Comparison of ENCODE assay signal across 13 cellular contexts in genomic region chr2:27353762-27354596, GRCh38. TPM values are rescaled to one million over a fixed set of nuclear protein-coding genes. Genes with fewer than 3 reads are reported as not detected.
DNase-seq lines count a peak whose midpoint lies in the region; ATAC-seq and TF ChIP-seq lines count a peak whose summit lies in the region.
"Had no signal": no experiment of that assay in that cellular context is flagged by ENCODE, and none has a peak within 500 bp of the region (broad histone marks: within the 10 kb centered on the region; RNA-seq: fewer than 3 reads in every experiment).

No MANE protein-coding gene starts in this region.

- H3K27me3 ChIP-seq in BLaER1 (no peaks in the 10 kb centered on the region), WERI-Rb-1 (ENCODE audit: insufficient read depth, low read depth, severe bottlenecking) (no peaks in the 10 kb centered on the region), SJCRH30 (no peaks in the 10 kb centered on the region), gastroesophageal sphincter (no peaks in the 10 kb centered on the region)
- H3K27me3 ChIP-seq: breast epithelium, right atrium auricular region had no signal

- no peak overlapping the region for H3K4me3 ChIP-seq in BLaER1
- no peak overlapping the region for H3K4me3 ChIP-seq in HEK293 (ENCODE audit: low read depth, low read length)
- no peak overlapping the region for H3K4me3 ChIP-seq in WERI-Rb-1 (ENCODE audit: low read depth, low read length)
- H3K4me3 ChIP-seq in SJCRH30, result no peak overlapping the region
- H3K4me3 ChIP-seq in gastroesophageal sphincter, result no peak overlapping the region
- H3K4me3 ChIP-seq: breast epithelium, right atrium auricular region had no signal

- H3K9ac ChIP-seq in BLaER1, result no peak overlapping the region

- POLR2A ChIA-PET in HEK293 (lab: Yijun Ruan, JAX), result interaction anchor here (0.7 to 1.4 kb wide), 4 partner anchors 12 to 109 kb away, joined by 3 to 9 read pairs (median 4); partner anchors contain the start of gene ZNF513

- H3K9me3 Mint-ChIP-seq in immature natural killer cell, result no peaks in the 10 kb centered on the region

- DNase-seq in WERI-Rb-1 (peak; percentile 81), immature natural killer cell (no peak), SKM-1 treated with dmso at 0.1 percent for 144 hours (lab: John Stamatoyannopoulos, UW; ENCODE audit: unreplicated experiment) (no peak), SJCRH30 (no peak), NCI-H2081 (lab: John Stamatoyannopoulos, UW) (no peak)
- DNase-seq: DMS153, NCI-H1694 treated with DMSO at 0.1 percent for 48 hours, T1000 had no signal

- TF ChIP-seq CTCF in HEK293 (tag by site-specific recombination; IDR thresholded peaks at IDR 0.05) (no peak), WERI-Rb-1 (IDR thresholded peaks at IDR 0.05; ENCODE audit: low read depth, low read length) (no peak), gastroesophageal sphincter (IDR thresholded peaks at IDR 0.05) (no peak)

- H4K20me1 ChIP-seq in BLaER1, result peaks cover 54% of the 10 kb centered on the region

- H3K27ac Mint-ChIP-seq in immature natural killer cell, result peak overlapping the region in 3 of 6 donors; percentile 5 to 62 (median 50)

- peaks cover 54 to 76% of the 10 kb centered on the region in 2 donors for H3K4me1 Mint-ChIP-seq in immature natural killer cell

- H3K27ac ChIP-seq in BLaER1 (no peak overlapping the region), HEK293 (ENCODE audit: extremely low read depth, low read depth, low read length) (peak overlapping the region; percentile 20), WERI-Rb-1 (peak overlapping the region; percentile 94), SJCRH30 (no peak overlapping the region), gastroesophageal sphincter (no peak overlapping the region)
- H3K27ac ChIP-seq: breast epithelium, right atrium auricular region had no signal

- H3K4me1 ChIP-seq in BLaER1 (peaks cover 38% of the 10 kb centered on the region), HEK293 (ENCODE audit: control insufficient read depth, insufficient read depth, low read length) (peaks cover 6% of the 10 kb centered on the region), SJCRH30 (peaks cover 6% of the 10 kb centered on the region; the same call in 1 of the 2 replicates), gastroesophageal sphincter (peaks cover 3 to 51% (median 18%) of the 10 kb centered on the region in 3 donors)

- TF ChIP-seq POLR2A in gastroesophageal sphincter (IDR thresholded peaks at IDR 0.05), result no peak

- peak overlapping the region in 4 of 5 donors; percentile 30 to 38 (median 36) for H3K4me3 Mint-ChIP-seq in immature natural killer cell

- CTCF ChIA-PET in HEK293 (lab: Yijun Ruan, JAX), result interaction anchor here (0.7 to 1.4 kb wide), 4 partner anchors 34 to 105 kb away, joined by 3 to 5 read pairs (median 4); no protein-coding TSS in a partner anchor

- H3K4me2 ChIP-seq in BLaER1, result peak overlapping the region; percentile 90

- no peak for TF ChIP-seq EP300 in gastroesophageal sphincter (IDR thresholded peaks at IDR 0.05)

- H3K9me3 ChIP-seq in BLaER1 (no peaks in the 10 kb centered on the region), HEK293 (ENCODE audit: control insufficient read depth, insufficient read depth, low read depth, low read length) (no peaks in the 10 kb centered on the region), WERI-Rb-1 (ENCODE audit: severe bottlenecking) (no peaks in the 10 kb centered on the region), SJCRH30 (replicated peaks) (no peaks in the 10 kb centered on the region), gastroesophageal sphincter (no peaks in the 10 kb centered on the region)
- H3K9me3 ChIP-seq: breast epithelium, right atrium auricular region had no signal

- peaks cover 6 to 12% (median 7%) of the 10 kb centered on the region in 3 donors for H3K27me3 Mint-ChIP-seq in immature natural killer cell (ENCODE audit: low read depth in 3 of 3)

- no peaks in the 10 kb centered on the region for H3K36me3 Mint-ChIP-seq in immature natural killer cell

- no peak for ATAC-seq in gastroesophageal sphincter

- H3K36me3 ChIP-seq in BLaER1 (peaks cover 32% of the 10 kb centered on the region), HEK293 (ENCODE audit: control insufficient read depth in 2 of 2, insufficient read depth in 1 of 2, low read length in 2 of 2) (peaks cover 0 to 7% of the 10 kb centered on the region in 2 experiments; a peak in 2 of 3 replicates), WERI-Rb-1 (peaks cover 27% of the 10 kb centered on the region), SJCRH30 (peaks cover 7% of the 10 kb centered on the region), gastroesophageal sphincter (peaks cover 0 to 10% of the 10 kb centered on the region in 2 donors)
- H3K36me3 ChIP-seq: breast epithelium, right atrium auricular region had no signal

- WGBS in gastroesophageal sphincter (ENCODE audit: low coverage in 1 of 2), 2 donors, result 72 to 75% methylated on average over 2 to 5 of the region's 7 CpGs

TF ChIP-seq in HEK293, 187 proteins besides CTCF, POLR2A, EP300 and RAD21 (continues in another document):
- no peak for TF ChIP-seq KLF9 (tag by site-specific recombination; IDR thresholded peaks at IDR 0.05; ENCODE audit: low read depth)
- no peak for TF ChIP-seq ZNF785 (tag by site-specific recombination; IDR thresholded peaks at IDR 0.05)
- no peak for TF ChIP-seq GLI2 (tag by site-specific recombination; IDR thresholded peaks at IDR 0.05; ENCODE audit: borderline replicate concordance, low read depth)
- no peak for TF ChIP-seq ZNF747 (tag by site-specific recombination; IDR thresholded peaks at IDR 0.05)
- no peak for TF ChIP-seq ZNF473 (tag by site-specific recombination; IDR thresholded peaks at IDR 0.05)
- no peak for TF ChIP-seq PBX3 (CRISPR knock-in tag; IDR thresholded peaks at IDR 0.05)
- TF ChIP-seq ZEB2 (tag by site-specific recombination; IDR thresholded peaks at IDR 0.05), result 0 out of 2 replicates have a peak, but pooled peaks have one; percentile 24
- no peak for TF ChIP-seq ZNF830 (tag by site-specific recombination; IDR thresholded peaks at IDR 0.05; ENCODE audit: low read depth)
- no peak for TF ChIP-seq ZIC2 (tag by site-specific recombination; IDR thresholded peaks at IDR 0.05)
- no peak for TF ChIP-seq ELK4 (IDR thresholded peaks at IDR 0.05; ENCODE audit: borderline replicate concordance, low read depth, low read length)
- TF ChIP-seq ZXDB (tag by site-specific recombination; IDR thresholded peaks at IDR 0.05), result 0 out of 2 replicates have a peak, but pooled peaks have one; percentile 32

RNA-seq across cellular contexts. Expression of gene GTF3C2, which starts 2.6 kb away (rescaled TPM):
- polyA plus RNA-seq in immature natural killer cell, result 10 to 100 TPM; 22.1 to 43.7 (median 34.7) TPM
- total RNA-seq in SJCRH30 (2014; rRNA removed; shearing (Covaris generic)), result 86.8 and 89.4 TPM in 2 replicates
- total RNA-seq in gastroesophageal sphincter, result 10 to 100 TPM; 26.2 to 68.5 (median 32.0) TPM

RNA-seq across cellular contexts. Expression of gene EIF2B4, which starts 16.2 kb away (rescaled TPM):
- polyA plus RNA-seq in immature natural killer cell, result 10 to 100 TPM; 21.3 to 33.1 (median 24.7) TPM
- total RNA-seq in SJCRH30 (2014; rRNA removed; shearing (Covaris generic)), result 50.9 and 59.5 TPM in 2 replicates
- total RNA-seq in gastroesophageal sphincter, result 10 to 100 TPM; 40.8 to 54.9 (median 48.8) TPM

RNA-seq across cellular contexts. Expression of gene SNX17, which starts 16.4 kb away (rescaled TPM):
- polyA plus RNA-seq in immature natural killer cell, result 100 to 1,000 TPM; 236 to 321 (median 261) TPM
- 117 and 120 TPM in 2 replicates for total RNA-seq in SJCRH30 (2014; rRNA removed; shearing (Covaris generic))
- total RNA-seq in gastroesophageal sphincter, result 100 to 1,000 TPM; 104 to 130 (median 118) TPM

RNA-seq across cellular contexts. Expression of gene ZNF513, which starts 26.6 kb away (rescaled TPM):
- polyA plus RNA-seq in immature natural killer cell, result 1 to 10 TPM; 2.2 to 6.3 (median 2.7) TPM
- 13.8 and 14.2 TPM in 2 replicates for total RNA-seq in SJCRH30 (2014; rRNA removed; shearing (Covaris generic))
- 10 to 100 TPM in 2 of 4 donors, 1 to 10 TPM in 2; 6.6 to 16.3 (median 11.0) TPM for total RNA-seq in gastroesophageal sphincter

RNA-seq across cellular contexts. Expression of gene MPV17, which starts 31.1 kb away (rescaled TPM):
- polyA plus RNA-seq in immature natural killer cell, result 100 to 1,000 TPM; 101 to 276 (median 130) TPM
- total RNA-seq in SJCRH30 (2014; rRNA removed; shearing (Covaris generic)), result 74.2 and 76.6 TPM in 2 replicates
- total RNA-seq in gastroesophageal sphincter, result 10 to 100 TPM; 57.9 to 93.4 (median 66.4) TPM

Comparison
In these comparisons a context has a peak if more than half of its experiments do, and no peak if none do; other contexts are left out.
1. H3K27ac ChIP-seq: peak in HEK293 (single experiment) and WERI-Rb-1 (single experiment); none in BLaER1 (single experiment), SJCRH30 (single experiment) and gastroesophageal sphincter (0 of 4).